Comparison of ENCODE assay signal across 11 cellular contexts in genomic region chr2:134275058-134275862, GRCh38. TPM values are rescaled to one million over a fixed set of nuclear protein-coding genes. Genes with fewer than 3 reads are reported as not detected.
DNase-seq lines count a peak whose midpoint lies in the region; ATAC-seq lines count a peak whose summit lies in the region.
"Had no signal": no experiment of that assay in that cellular context is flagged by ENCODE, and none has a peak within 500 bp of the region (broad histone marks: within the 10 kb centered on the region; RNA-seq: fewer than 3 reads in every experiment).

No MANE protein-coding gene starts in this region.

- peaks cover 53% of the 10 kb centered on the region for H3K36me3 Mint-ChIP-seq in activated naive CD8-positive, alpha-beta T cell treated with anti-CD3 and anti-CD28 coated beads, Interleukin-2, amount 10 ng/mL, durations not matched to agents 7 days and 5 days

- H3K9me3 Mint-ChIP-seq in activated naive CD8-positive, alpha-beta T cell treated with anti-CD3 and anti-CD28 coated beads, Interleukin-2, amount 10 ng/mL, durations not matched to agents 7 days and 5 days: no peaks in the 10 kb centered on the region

- H3K4me3 Mint-ChIP-seq in activated naive CD8-positive, alpha-beta T cell treated with anti-CD3 and anti-CD28 coated beads, Interleukin-2, amount 10 ng/mL, durations not matched to agents 7 days and 5 days: no peak overlapping the region
- H3K4me3 Mint-ChIP-seq: activated CD4-positive, alpha-beta T cell treated with anti-CD3 and anti-CD28 coated beads, Interleukin-2, amount 10 ng/mL, durations not matched to agents 24 days and 14 days had no signal

- H3K27ac Mint-ChIP-seq in activated naive CD8-positive, alpha-beta T cell treated with anti-CD3 and anti-CD28 coated beads, Interleukin-2, amount 10 ng/mL, durations not matched to agents 7 days and 5 days: peak overlapping the region; percentile 70
- H3K27ac Mint-ChIP-seq: activated CD4-positive, alpha-beta T cell treated with anti-CD3 and anti-CD28 coated beads, Interleukin-2, amount 10 ng/mL, durations not matched to agents 24 days and 14 days had no signal

- peaks cover 23% of the 10 kb centered on the region for H3K4me1 Mint-ChIP-seq in activated naive CD8-positive, alpha-beta T cell treated with anti-CD3 and anti-CD28 coated beads, Interleukin-2, amount 10 ng/mL, durations not matched to agents 7 days and 5 days

- H3K27me3 Mint-ChIP-seq in activated naive CD8-positive, alpha-beta T cell treated with anti-CD3 and anti-CD28 coated beads, Interleukin-2, amount 10 ng/mL, durations not matched to agents 7 days and 5 days: no peaks in the 10 kb centered on the region
- H3K27me3 Mint-ChIP-seq: activated CD4-positive, alpha-beta T cell treated with anti-CD3 and anti-CD28 coated beads, Interleukin-2, amount 10 ng/mL, durations not matched to agents 24 days and 14 days had no signal

- DNase-seq in activated naive CD8-positive, alpha-beta T cell treated with anti-CD3 and anti-CD28 coated beads, Interleukin-2, amount 10 ng/mL, durations not matched to agents 7 days and 5 days: no peak
- DNase-seq in foreskin melanocyte: no peak
- no peak for DNase-seq in NCI-H1105 treated with DMSO at 0.1 percent for 48 hours (lab: John Stamatoyannopoulos, UW)
- DNase-seq in DMS79 (lab: John Stamatoyannopoulos, UW): no peak
- no peak for DNase-seq in NCI-H2081 (lab: John Stamatoyannopoulos, UW)
- DNase-seq: activated CD4-positive, alpha-beta T cell treated with anti-CD3 and anti-CD28 coated beads, Interleukin-2, amount 10 ng/mL, durations not matched to agents 24 days and 14 days; DMS53; NCI-H526 treated with DMSO at 0.1 percent for 48 hours had no signal

- ATAC-seq in GM18502 (IDR thresholded peaks at IDR 0.05; ENCODE audit: poor library complexity, unreplicated experiment): peak; percentile 80
- peak; percentile 76 for ATAC-seq in GM21360 (IDR thresholded peaks at IDR 0.05; ENCODE audit: unreplicated experiment)
- peak; percentile 71 for ATAC-seq in HG03095 (IDR thresholded peaks at IDR 0.05; ENCODE audit: unreplicated experiment)
- ATAC-seq in activated naive CD8-positive, alpha-beta T cell treated with anti-CD3 and anti-CD28 coated beads, Interleukin-2, amount 10 ng/mL, durations not matched to agents 7 days and 5 days (ENCODE audit: low read depth): no peak

- POLR2A ChIA-PET in activated naive CD8-positive, alpha-beta T cell treated with anti-CD3 and anti-CD28 coated beads, Interleukin-2, amount 10 ng/mL, durations not matched to agents 7 days and 5 days (lab: Charles Lee): no interaction called here

RNA-seq across cellular contexts. Expression of gene MGAT5, which starts 21.4 kb away (rescaled TPM):
- total RNA-seq in activated naive CD8-positive, alpha-beta T cell treated with anti-CD3 and anti-CD28 coated beads, Interleukin-2, amount 10 ng/mL, durations not matched to agents 7 days and 5 days: 10 to 100 TPM; 66.3 to 70.9 TPM
